ENCODE assay signal across 8 cellular contexts in the genomic region with DNA sequence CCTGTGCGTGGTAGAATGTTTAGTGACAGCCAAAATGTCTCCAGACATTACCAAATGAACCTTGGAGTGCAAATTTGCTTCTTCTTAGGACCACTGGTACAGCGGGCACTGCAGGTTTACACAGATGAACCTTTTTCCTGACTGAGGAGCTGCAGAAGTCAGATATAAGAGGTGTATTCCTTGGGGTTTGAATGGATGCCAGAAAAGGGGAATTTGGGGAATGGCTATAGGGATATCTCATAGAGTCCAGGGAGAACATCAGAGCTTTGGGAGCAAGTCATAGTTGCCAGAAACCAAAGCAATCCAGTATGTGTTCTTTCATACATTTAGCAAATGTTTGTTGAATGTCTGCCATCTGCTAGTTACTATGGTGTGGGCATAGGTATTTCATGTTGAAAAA.
"Had no signal": no experiment of that assay in that cellular context is flagged by ENCODE, and none has a peak within 500 bp of the region (broad histone marks: within the 10 kb centered on the region; RNA-seq: fewer than 3 reads in every experiment).

No MANE protein-coding gene starts in this region.

- H3K9me3 Mint-ChIP-seq: HFFc6 had no signal

- H3K27me3 Mint-ChIP-seq: IgD-negative memory B cell had no signal

- FAIRE-seq: HepG2 had no signal

- H2AFZ ChIP-seq: GM23248 had no signal

- H3K27ac Mint-ChIP-seq: HFFc6, IgD-negative memory B cell had no signal

- H3K4me3 Mint-ChIP-seq: HFFc6, IgD-negative memory B cell had no signal

- DNase-seq: GM23248, GOT3, H7, HCEC 1CT, HFFc6 had no signal

- H3K4me3 ChIP-seq: GM23248 had no signal

- H3K27ac ChIP-seq: GM23248, HL-60 had no signal

- H3K9ac ChIP-seq: GM23248 had no signal
